ENCODE assay signal across 10 cellular contexts in genomic region chr5:140565780-140566095, GRCh38. TPM values are rescaled to one million over a fixed set of nuclear protein-coding genes. Genes with fewer than 3 reads are reported as not detected.
A peak's percentile ranks its signal among the peaks of the same experiment; 100 is the strongest.
DNase-seq lines count a peak whose midpoint lies in the region; ATAC-seq and TF ChIP-seq lines count a peak whose summit lies in the region.
"Had no signal": no experiment of that assay in that cellular context is flagged by ENCODE, and none has a peak within 500 bp of the region (broad histone marks: within the 10 kb centered on the region; RNA-seq: fewer than 3 reads in every experiment).

No MANE protein-coding gene starts in this region.

- H3K4me3 ChIP-seq in heart left ventricle, result peak overlapping the region in 11 of 12 donors; percentile 59 to 89 (median 77)
- H3K4me3 ChIP-seq in kidney epithelial cell (ENCODE audit: low read depth, low read length), result peak overlapping the region; percentile 82

- H3K4me1 ChIP-seq in heart left ventricle, result peaks cover 16 to 77% (median 57%) of the 10 kb centered on the region in 12 donors

- TF ChIP-seq POLR2A in heart left ventricle (IDR thresholded peaks at IDR 0.05), result no peak

- peaks cover 30% of the 10 kb centered on the region for H3K36me3 Mint-ChIP-seq in activated naive CD8-positive, alpha-beta T cell treated with anti-CD3 and anti-CD28 coated beads, Interleukin-2, amount 50 U/mL, for 24 hours (ENCODE audit: low read depth)
- peaks cover 7% of the 10 kb centered on the region for H3K36me3 Mint-ChIP-seq in type B pancreatic cell

- intact Hi-C loops in heart left ventricle (cut with DNase I), result loop anchor here in 6 of 10 donors (2.0 to 10.0 kb wide), 4 partner anchors 67 to 139 kb away; partner anchors contain the start of genes TMCO6 (in 5 of the 6), CD14 (in 1 of the 6) and ZMAT2 (in 1 of the 6)
- intact Hi-C loops in cardiac septum (cut with DNase I), result loop anchor here (2.0 to 5.0 kb wide), 2 partner anchors 72 to 125 kb away; partner anchors contain the start of genes HARS1, HARS2 and TMCO6

- H3K4me3 Mint-ChIP-seq in activated naive CD8-positive, alpha-beta T cell treated with anti-CD3 and anti-CD28 coated beads, Interleukin-2, amount 50 U/mL, for 24 hours, result peak overlapping the region; percentile 97
- peak overlapping the region; percentile 90 for H3K4me3 Mint-ChIP-seq in type B pancreatic cell

- no peak for ATAC-seq in heart left ventricle
- ATAC-seq in activated naive CD8-positive, alpha-beta T cell treated with anti-CD3 and anti-CD28 coated beads, Interleukin-2, amount 50 U/mL, for 24 hours, result no peak

- no peaks in the 10 kb centered on the region for H3K9me3 Mint-ChIP-seq in activated naive CD8-positive, alpha-beta T cell treated with anti-CD3 and anti-CD28 coated beads, Interleukin-2, amount 50 U/mL, for 24 hours
- H3K9me3 Mint-ChIP-seq in type B pancreatic cell, result no peaks in the 10 kb centered on the region

- TF ChIP-seq CTCF in heart left ventricle (IDR thresholded peaks at IDR 0.05), result no peak
- no peak for TF ChIP-seq CTCF in kidney epithelial cell (IDR thresholded peaks at IDR 0.05; ENCODE audit: insufficient read depth, low read length, poor library complexity, severe bottlenecking)
- no peak for TF ChIP-seq CTCF in type B pancreatic cell (conservative IDR thresholded peaks at IDR 0.05)

- H3K4me1 Mint-ChIP-seq in activated naive CD8-positive, alpha-beta T cell treated with anti-CD3 and anti-CD28 coated beads, Interleukin-2, amount 50 U/mL, for 24 hours, result peaks cover 59% of the 10 kb centered on the region
- H3K4me1 Mint-ChIP-seq in type B pancreatic cell (ENCODE audit: unreplicated experiment), result peaks cover 9% of the 10 kb centered on the region

- DNase-seq in heart left ventricle (no peak), cardiac septum (ENCODE audit: low spot score) (no peak), kidney epithelial cell (ENCODE audit: low read depth) (no peak), type B pancreatic cell (ENCODE audit: extremely low spot score, unreplicated experiment) (no peak), NAMALWA (ENCODE audit: low spot score) (no peak), KG1 (lab: John Stamatoyannopoulos, UW) (no peak), hippocampal formation (lab: John Stamatoyannopoulos, UW) (no peak)
- DNase-seq in activated naive CD8-positive, alpha-beta T cell treated with anti-CD3 and anti-CD28 coated beads, Interleukin-2, amount 50 U/mL, for 24 hours, result no peak
- DNase-seq: activated CD4-positive, alpha-beta T cell treated with anti-CD3 and anti-CD28 coated beads, Interleukin-2, amount 50 U/mL, for 1 hour had no signal

- H3K36me3 ChIP-seq in heart left ventricle, result peaks cover 0 to 47% (median 31%) of the 10 kb centered on the region in 9 donors
- H3K36me3 ChIP-seq in kidney epithelial cell (ENCODE audit: control insufficient read depth, insufficient read depth, low read length), result peaks cover 7% of the 10 kb centered on the region

- H3K27me3 Mint-ChIP-seq in activated naive CD8-positive, alpha-beta T cell treated with anti-CD3 and anti-CD28 coated beads, Interleukin-2, amount 50 U/mL, for 24 hours, result no peaks in the 10 kb centered on the region
- H3K27me3 Mint-ChIP-seq in type B pancreatic cell, result no peaks in the 10 kb centered on the region

- peak overlapping the region in 9 of 12 donors; percentile 90 to 97 (median 95) for H3K27ac ChIP-seq in heart left ventricle

- H3K9me3 ChIP-seq in heart left ventricle, result no peaks in the 10 kb centered on the region

- H3K27me3 ChIP-seq in heart left ventricle, result no peaks in the 10 kb centered on the region
- H3K27me3 ChIP-seq in kidney epithelial cell (ENCODE audit: control insufficient read depth, insufficient read depth, low read length), result no peaks in the 10 kb centered on the region

- peak overlapping the region; percentile 98 for H3K27ac Mint-ChIP-seq in activated naive CD8-positive, alpha-beta T cell treated with anti-CD3 and anti-CD28 coated beads, Interleukin-2, amount 50 U/mL, for 24 hours
- peak overlapping the region; percentile 87 for H3K27ac Mint-ChIP-seq in type B pancreatic cell

- 76 to 82% (median 79%) methylated on average over 4 of the region's 4 CpGs for WGBS in heart left ventricle, 4 donors

RNA-seq across cellular contexts. Expression of gene SLC35A4, which starts 1.1 kb away (rescaled TPM):
- total RNA-seq in heart left ventricle (10 to 100 TPM; 55.5 to 92.1 (median 75.9) TPM), cardiac septum (81.8 TPM), kidney epithelial cell (55.9 and 60.5 TPM in 2 replicates), type B pancreatic cell (ENCODE audit: low replicate concordance) (82.6 and 85.8 TPM in 2 replicates)
- polyA plus RNA-seq in heart left ventricle, result 100 to 1,000 TPM in 1 of 2 donors, 10 to 100 TPM in 1; 39.2 to 118 TPM

RNA-seq across cellular contexts. Expression of gene APBB3, which starts 1.3 kb away (rescaled TPM):
- total RNA-seq in heart left ventricle, result 10 to 100 TPM in 5 of 9 donors, 1 to 10 TPM in 4; 3.6 to 23.1 (median 11.4) TPM
- 10 to 100 TPM in 1 of 2 donors, 1 to 10 TPM in 1; 4.9 to 14.7 TPM for polyA plus RNA-seq in heart left ventricle
- 18.4 TPM for total RNA-seq in cardiac septum
- total RNA-seq in kidney epithelial cell, result 9.6 and 13.3 TPM in 2 replicates
- 26.9 and 61.4 TPM in 2 replicates for total RNA-seq in type B pancreatic cell (ENCODE audit: low replicate concordance)

RNA-seq across cellular contexts. Expression of gene SRA1, which starts 8.5 kb away (rescaled TPM):
- 10 to 100 TPM; 22.4 to 38.1 (median 28.1) TPM for total RNA-seq in heart left ventricle
- 10 to 100 TPM; 32.1 to 36.5 TPM for polyA plus RNA-seq in heart left ventricle
- 31.8 TPM for total RNA-seq in cardiac septum
- 42.1 and 45.5 TPM in 2 replicates for total RNA-seq in kidney epithelial cell
- 32.9 and 36.3 TPM in 2 replicates for total RNA-seq in type B pancreatic cell (ENCODE audit: low replicate concordance)

RNA-seq across cellular contexts. Expression of gene EIF4EBP3, which starts 18.3 kb away (rescaled TPM):
- 10 to 100 TPM in 6 of 9 donors, 1 to 10 TPM in 3; 4.7 to 34.9 (median 14.6) TPM for total RNA-seq in heart left ventricle
- 10 to 100 TPM in 1 of 2 donors, 1 to 10 TPM in 1; 8.5 to 33.3 TPM for polyA plus RNA-seq in heart left ventricle
- total RNA-seq in cardiac septum, result 20.6 TPM
- total RNA-seq in kidney epithelial cell, result 6.4 and 13.3 TPM in 2 replicates
- 4.8 and 8.4 TPM in 2 replicates for total RNA-seq in type B pancreatic cell (ENCODE audit: low replicate concordance)
- total RNA-seq: myocyte had no signal
